Comparison of ENCODE assay signal across 10 cellular contexts in the genomic region with DNA sequence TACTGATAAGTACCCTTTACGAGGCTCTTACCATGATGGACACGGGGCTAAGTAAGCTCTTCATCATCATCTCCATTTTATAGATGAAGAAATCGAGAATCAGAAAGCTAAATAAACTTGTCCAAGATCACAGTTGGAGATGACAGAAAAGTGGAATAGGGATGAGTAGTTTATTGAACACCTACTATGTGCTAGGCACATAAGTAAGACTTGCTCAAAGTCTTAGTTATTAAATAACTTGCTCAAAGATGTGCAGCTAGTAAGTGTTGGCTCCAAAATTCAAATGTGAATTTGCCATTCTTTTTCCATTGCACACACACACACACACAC. TPM values are rescaled to one million over a fixed set of nuclear protein-coding genes. Genes with fewer than 3 reads are reported as not detected.
A peak's percentile ranks its signal among the peaks of the same experiment; 100 is the strongest.
DNase-seq lines count a peak whose midpoint lies in the region; FAIRE-seq and TF ChIP-seq lines count a peak whose summit lies in the region.
"Had no signal": no experiment of that assay in that cellular context is flagged by ENCODE, and none has a peak within 500 bp of the region (broad histone marks: within the 10 kb centered on the region; RNA-seq: fewer than 3 reads in every experiment).

No MANE protein-coding gene starts in this region.

- peak overlapping the region; percentile 88 for H2AFZ ChIP-seq in ACC112 (ENCODE audit: low read length, unreplicated experiment)
- peak overlapping the region; percentile 75 for H2AFZ ChIP-seq in astrocyte (ENCODE audit: low read depth, low read length)

- peaks cover 11% of the 10 kb centered on the region; the same call in 1 of the 2 replicates for H3K27me3 ChIP-seq in ACC112 (ENCODE audit: insufficient read depth, low read length)
- peaks cover 8% of the 10 kb centered on the region for H3K27me3 ChIP-seq in astrocyte (ENCODE audit: insufficient read depth, low read length)
- peaks cover 0 to 4% of the 10 kb centered on the region in 2 donors for H3K27me3 ChIP-seq in mucosa of rectum (ENCODE audit: control insufficient read depth in 2 of 2, insufficient read depth in 2 of 2, low read length in 2 of 2)
- H3K27me3 ChIP-seq: testis had no signal

- H3K36me3 ChIP-seq in ACC112 (ENCODE audit: insufficient read depth, low read length) (no peaks in the 10 kb centered on the region), astrocyte (ENCODE audit: insufficient read depth, low read length) (no peaks in the 10 kb centered on the region), mucosa of rectum (ENCODE audit: control insufficient read depth in 2 of 2, insufficient read depth in 2 of 2, low read length in 2 of 2) (peaks cover 0 to 2% of the 10 kb centered on the region in 2 donors)

- H3K79me2 ChIP-seq in ACC112 (ENCODE audit: control insufficient read depth, insufficient read depth, low read length, unreplicated experiment) = no peaks in the 10 kb centered on the region
- H3K79me2 ChIP-seq in astrocyte (ENCODE audit: insufficient read depth, low read length) = no peaks in the 10 kb centered on the region

- peaks cover 3% of the 10 kb centered on the region for H3K36me3 Mint-ChIP-seq in astrocyte (ENCODE audit: low read depth, unreplicated experiment)

- H3K4me3 Mint-ChIP-seq in astrocyte (ENCODE audit: unreplicated experiment) = peak overlapping the region; percentile 82

- H3K9ac ChIP-seq in astrocyte (ENCODE audit: low read length) = no peak overlapping the region
- H3K9ac ChIP-seq in mucosa of rectum (ENCODE audit: low read depth in 1 of 2, low read length in 2 of 2) = peak overlapping the region; percentile 40 to 63

- H3K4me1 ChIP-seq in ACC112 (ENCODE audit: control insufficient read depth, insufficient read depth, low read length, unreplicated experiment) = peaks cover 15% of the 10 kb centered on the region
- H3K4me1 ChIP-seq in astrocyte (ENCODE audit: insufficient read depth, low read length) = peaks cover 10% of the 10 kb centered on the region
- H3K4me1 ChIP-seq in mucosa of rectum (ENCODE audit: control insufficient read depth in 2 of 2, insufficient read depth in 2 of 2, low read length in 2 of 2) = peaks cover 12 to 13% of the 10 kb centered on the region in 2 donors

- H3K4me1 Mint-ChIP-seq in astrocyte (ENCODE audit: low read depth, unreplicated experiment) = peaks cover 10% of the 10 kb centered on the region

- H3K27me3 Mint-ChIP-seq in astrocyte (ENCODE audit: low read depth, unreplicated experiment) = peaks cover 12% of the 10 kb centered on the region

- no peak overlapping the region for H3K27ac Mint-ChIP-seq in astrocyte (ENCODE audit: unreplicated experiment)

- H4K20me1 ChIP-seq in astrocyte (ENCODE audit: insufficient read depth, low read length) = peaks cover 4% of the 10 kb centered on the region

- DNase-seq in GM12892 (ENCODE audit: insufficient read length) (no peak), astrocyte (ENCODE audit: low read depth) (no peak), COLO668 (lab: John Stamatoyannopoulos, UW; ENCODE audit: unreplicated experiment) (no peak), amygdala (lab: John Stamatoyannopoulos, UW) (no peak)
- no peak for DNase-seq in stimulated activated CD4-positive, alpha-beta T cell treated with anti-CD3 and anti-CD28 coated beads, Interleukin-1b, Interleukin-23, amount 100 ng/mL, for 48 hours
- DNase-seq in activated CD4-positive, CD25-positive, alpha-beta regulatory T cell treated with anti-CD3 and anti-CD28 coated beads, Interleukin-2, amount 50 U/mL, for 72 hours = no peak

- H3K9me3 Mint-ChIP-seq in astrocyte (ENCODE audit: unreplicated experiment) = no peaks in the 10 kb centered on the region

- TF ChIP-seq CTCF in astrocyte (IDR thresholded peaks at IDR 0.05; ENCODE audit: insufficient read depth, low read depth, low read length) = no peak

- H3K4me3 ChIP-seq in ACC112 (ENCODE audit: low read depth, low read length) (peak overlapping the region; percentile 71), astrocyte (ENCODE audit: insufficient read depth, low read depth, low read length) (peak overlapping the region; percentile 36), mucosa of rectum (ENCODE audit: low read length in 2 of 2) (peak overlapping the region; percentile 49 to 72)

- H3K9me3 ChIP-seq in astrocyte (ENCODE audit: insufficient read depth, low read depth, low read length) (no peaks in the 10 kb centered on the region), mucosa of rectum (ENCODE audit: control insufficient read depth in 2 of 2, low read length in 2 of 2) (no peaks in the 10 kb centered on the region)
- H3K9me3 ChIP-seq: testis had no signal

- peak overlapping the region; percentile 86 for H3K4me2 ChIP-seq in astrocyte (ENCODE audit: low read length)

- H3K27ac ChIP-seq in ACC112 (ENCODE audit: low read depth, low read length) (no peak overlapping the region), astrocyte (ENCODE audit: low read depth, low read length) (no peak overlapping the region), mucosa of rectum (ENCODE audit: low read depth in 2 of 2, low read length in 2 of 2) (no peak overlapping the region)
- H3K27ac ChIP-seq: testis had no signal

- no peak for TF ChIP-seq POLR2A in GM12892 (IDR thresholded peaks at IDR 0.05; ENCODE audit: low read depth, low read length)

- FAIRE-seq in GM12892 (lab: Jason Lieb, UNC) (peak; percentile 42), astrocyte (lab: Jason Lieb, UNC) (no peak)
- FAIRE-seq: endometrium had no signal

RNA-seq across cellular contexts. Expression of a gene that starts 0.6 kb away (rescaled TPM):
- polyA plus RNA-seq in GM12892 (2012; ENCODE audit: missing spikeins) = 41.1 TPM
- total RNA-seq in astrocyte = 4.3 and 5.7 TPM in 2 replicates

RNA-seq across cellular contexts. Expression of a gene that starts 15.7 kb away (rescaled TPM):
- polyA plus RNA-seq in GM12892 (2012; ENCODE audit: missing spikeins) = 5.6 TPM
- total RNA-seq in astrocyte = 1.8 and 2.5 TPM in 2 replicates
